14 cellular contexts compared by ENCODE assay signal in the genomic region with DNA sequence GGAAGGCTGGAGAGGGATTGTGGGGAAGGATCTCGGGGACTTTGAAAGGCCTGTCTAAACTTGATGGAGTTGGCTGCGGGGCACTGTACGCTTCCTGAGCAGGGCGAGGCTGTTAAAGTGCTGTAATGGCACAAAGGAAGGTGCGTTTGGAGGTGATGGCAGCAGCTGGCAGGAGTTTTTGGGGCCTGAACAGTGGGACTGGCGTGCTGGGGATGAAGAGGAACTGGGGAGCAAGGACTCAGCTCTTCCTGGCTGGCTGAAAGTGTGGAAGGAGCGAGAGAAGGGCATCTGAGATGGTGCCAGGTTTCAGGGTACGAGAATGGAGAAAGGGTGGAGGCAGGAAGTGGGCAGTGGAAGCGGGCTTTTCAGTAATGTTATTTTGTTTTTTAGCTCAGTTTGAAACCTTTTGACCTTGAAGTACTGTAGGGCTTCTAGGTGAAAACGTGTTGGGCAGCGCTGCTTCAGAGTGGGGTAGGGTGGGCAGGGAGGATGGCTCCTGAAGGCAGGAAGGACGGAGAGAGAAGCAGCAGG. TPM values are rescaled to one million over a fixed set of nuclear protein-coding genes. Genes with fewer than 3 reads are reported as not detected.
DNase-seq lines count a peak whose midpoint lies in the region; ATAC-seq, FAIRE-seq and TF ChIP-seq lines count a peak whose summit lies in the region.
"Had no signal": no experiment of that assay in that cellular context is flagged by ENCODE, and none has a peak within 500 bp of the region (broad histone marks: within the 10 kb centered on the region; RNA-seq: fewer than 3 reads in every experiment).

No MANE protein-coding gene starts in this region.

- peak overlapping the region; percentile 89 for H3K27ac Mint-ChIP-seq in stimulated activated effector memory CD8-positive, alpha-beta T cell treated with anti-CD3 and anti-CD28 coated beads, Interleukin-12 subunit alpha, Interleukin-12 subunit beta, amount 100 ng/mL, for 72 hours

- no peak overlapping the region for H3K4me3 ChIP-seq in epithelial cell of esophagus (ENCODE audit: low read length)
- H3K4me3 ChIP-seq: mucosa of descending colon, psoas muscle had no signal

- ATAC-seq in activated T-cell treated with anti-CD3 and anti-CD28 coated beads, Interleukin-2, amount 50 U/mL, for 4 hours: peak; percentile 22 to 28
- peak; percentile 29 for ATAC-seq in stimulated activated effector memory CD8-positive, alpha-beta T cell treated with anti-CD3 and anti-CD28 coated beads, Interleukin-12 subunit alpha, Interleukin-12 subunit beta, amount 100 ng/mL, for 72 hours
- ATAC-seq: mucosa of descending colon, psoas muscle had no signal

- no peak for DNase-seq in activated T-cell treated with anti-CD3 and anti-CD28 coated beads, Interleukin-2, amount 50 U/mL, for 4 hours
- no peak for DNase-seq in activated T-cell treated with anti-CD3 and anti-CD28 coated beads, Interleukin-2, amount 50 U/mL, for 1 hour
- peak; percentile 43 to 45 for DNase-seq in activated T-cell treated with anti-CD3 and anti-CD28 coated beads, Interleukin-2, amount 50 U/mL, for 48 hours
- DNase-seq in epithelial cell of esophagus (ENCODE audit: low read depth): peak; percentile 70
- DNase-seq in stimulated activated effector memory CD8-positive, alpha-beta T cell treated with anti-CD3 and anti-CD28 coated beads, Interleukin-12 subunit alpha, Interleukin-12 subunit beta, amount 100 ng/mL, for 72 hours (ENCODE audit: low spot score in 2 of 2): peak in 1 of 2 donors; percentile 58
- no peak for DNase-seq in frontal cortex (ENCODE audit: low spot score in 2 of 2)
- no peak for DNase-seq in epidermal melanocyte (ENCODE audit: insufficient read length, low spot score)
- no peak for DNase-seq in NCI-H1092 treated with DMSO at 0.1 percent for 48 hours (lab: John Stamatoyannopoulos, UW)
- DNase-seq: DMS153, IMR-90, mucosa of descending colon, NCI-H1436 treated with DMSO at 0.1 percent for 48 hours, RPMI8226 had no signal

- H3K27me3 Mint-ChIP-seq in activated T-cell treated with anti-CD3 and anti-CD28 coated beads, Interleukin-2, amount 50 U/mL, for 4 hours (ENCODE audit: low read depth): no peaks in the 10 kb centered on the region

- H3K4me1 Mint-ChIP-seq in activated T-cell treated with anti-CD3 and anti-CD28 coated beads, Interleukin-2, amount 50 U/mL, for 4 hours (ENCODE audit: low read depth): peaks cover 84% of the 10 kb centered on the region
- H3K4me1 Mint-ChIP-seq in stimulated activated effector memory CD8-positive, alpha-beta T cell treated with anti-CD3 and anti-CD28 coated beads, Interleukin-12 subunit alpha, Interleukin-12 subunit beta, amount 100 ng/mL, for 72 hours: peaks cover 78% of the 10 kb centered on the region

- H3K4me3 Mint-ChIP-seq in activated T-cell treated with anti-CD3 and anti-CD28 coated beads, Interleukin-2, amount 50 U/mL, for 4 hours: peak overlapping the region; percentile 77
- H3K4me3 Mint-ChIP-seq in stimulated activated effector memory CD8-positive, alpha-beta T cell treated with anti-CD3 and anti-CD28 coated beads, Interleukin-12 subunit alpha, Interleukin-12 subunit beta, amount 100 ng/mL, for 72 hours: peak overlapping the region; percentile 64

- H3K9me3 Mint-ChIP-seq in activated T-cell treated with anti-CD3 and anti-CD28 coated beads, Interleukin-2, amount 50 U/mL, for 4 hours: no peaks in the 10 kb centered on the region
- no peaks in the 10 kb centered on the region for H3K9me3 Mint-ChIP-seq in stimulated activated effector memory CD8-positive, alpha-beta T cell treated with anti-CD3 and anti-CD28 coated beads, Interleukin-12 subunit alpha, Interleukin-12 subunit beta, amount 100 ng/mL, for 72 hours

- TF ChIP-seq CTCF in epithelial cell of esophagus (IDR thresholded peaks at IDR 0.05; ENCODE audit: insufficient read depth, low read depth, low read length, missing control alignments): no peak

- FAIRE-seq in frontal cortex (lab: Jason Lieb, UNC): no peak

- peaks cover 16% of the 10 kb centered on the region for H3K36me3 Mint-ChIP-seq in activated T-cell treated with anti-CD3 and anti-CD28 coated beads, Interleukin-2, amount 50 U/mL, for 4 hours (ENCODE audit: insufficient read depth)
- H3K36me3 Mint-ChIP-seq in stimulated activated effector memory CD8-positive, alpha-beta T cell treated with anti-CD3 and anti-CD28 coated beads, Interleukin-12 subunit alpha, Interleukin-12 subunit beta, amount 100 ng/mL, for 72 hours: peaks cover 34% of the 10 kb centered on the region

RNA-seq across cellular contexts. Expression of gene TMEM181, which starts 8.0 kb away (rescaled TPM):
- 10 to 100 TPM; 11.4 to 13.2 (median 12.0) TPM for total RNA-seq in activated T-cell treated with anti-CD3 and anti-CD28 coated beads, Interleukin-2, amount 50 U/mL, for 4 hours
- 64.0 TPM for total RNA-seq in frontal cortex

Comparison
In these comparisons a context has a peak if more than half of its experiments do, and no peak if none do; other contexts are left out.
1. DNase-seq: peak in activated T-cell treated with anti-CD3 and anti-CD28 coated beads, Interleukin-2, amount 50 U/mL, for 48 hours (2 of 2) and epithelial cell of esophagus (single experiment); none in activated T-cell treated with anti-CD3 and anti-CD28 coated beads, Interleukin-2, amount 50 U/mL, for 4 hours (single experiment), activated T-cell treated with anti-CD3 and anti-CD28 coated beads, Interleukin-2, amount 50 U/mL, for 1 hour (single experiment), frontal cortex (0 of 2), epidermal melanocyte (single experiment) and NCI-H1092 treated with DMSO at 0.1 percent for 48 hours (single experiment).